In genomic region chr12:55797068-55797467, GRCh38 we compare ENCODE assay signal across 1 cellular context.
TF ChIP-seq lines count a peak whose summit lies in the region.

No MANE protein-coding gene starts in this region.

TF ChIP-seq in endothelial cell of umbilical vein, 7 proteins besides CTCF, POLR2A, EP300 and RAD21:
- no peak for TF ChIP-seq GATA2 (IDR thresholded peaks at IDR 0.05; ENCODE audit: insufficient read depth, insufficient read length, low read depth, low read length)
- TF ChIP-seq JUN (IDR thresholded peaks at IDR 0.05; ENCODE audit: borderline replicate concordance, insufficient read depth, insufficient read length, low read depth): no peak
- no peak for TF ChIP-seq POLR2AphosphoS5 (IDR thresholded peaks at IDR 0.05; ENCODE audit: insufficient read depth, low read depth, low read length)
- no peak for TF ChIP-seq EZH2 (IDR thresholded peaks at IDR 0.05; ENCODE audit: borderline replicate concordance, low read depth, low read length, severe bottlenecking)
- TF ChIP-seq, protein P1, sequence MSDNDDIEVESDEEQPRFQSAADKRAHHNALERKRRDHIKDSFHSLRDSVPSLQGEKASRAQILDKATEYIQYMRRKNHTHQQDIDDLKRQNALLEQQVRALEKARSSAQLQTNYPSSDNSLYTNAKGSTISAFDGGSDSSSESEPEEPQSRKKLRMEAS (IDR thresholded peaks at IDR 0.05; ENCODE audit: insufficient read depth, insufficient read length): no peak
- TF ChIP-seq FOS (IDR thresholded peaks at IDR 0.05; ENCODE audit: borderline replicate concordance, insufficient read depth, low read length): no peak
- TF ChIP-seq MYC (IDR thresholded peaks at IDR 0.05; ENCODE audit: low read depth, low read length): no peak
